ENCODE assay signal across 2 cellular contexts in the genomic region with DNA sequence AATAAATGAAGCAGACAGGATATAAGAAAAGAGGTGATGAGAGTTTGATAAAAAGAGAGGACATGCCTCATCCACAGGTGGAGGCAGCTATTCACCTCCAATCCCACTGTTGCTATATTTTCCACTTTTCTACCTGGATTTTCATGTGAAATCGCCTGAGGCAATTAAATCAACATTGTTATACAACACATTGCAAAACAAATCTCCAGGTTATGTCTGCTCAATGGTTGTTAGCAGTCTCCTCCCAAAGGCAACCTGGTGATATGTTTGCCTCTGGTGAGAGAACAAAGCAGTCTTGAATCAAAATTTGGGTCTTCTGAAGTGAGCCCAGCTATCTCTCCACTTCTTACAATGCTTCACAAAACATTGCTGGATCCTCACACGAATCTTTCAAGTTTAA.
A peak's percentile ranks its signal among the peaks of the same experiment; 100 is the strongest.
TF ChIP-seq lines count a peak whose summit lies in the region.

No MANE protein-coding gene starts in this region.

TF ChIP-seq in liver, 16 proteins besides CTCF, POLR2A, EP300 and RAD21:
- no peak for TF ChIP-seq EGR1 (IDR thresholded peaks at IDR 0.05; ENCODE audit: low read depth in 2 of 2)
- TF ChIP-seq MAX (IDR thresholded peaks at IDR 0.05): no peak
- peak; percentile 54 for TF ChIP-seq YY1 (IDR thresholded peaks at IDR 0.05)
- peak in 1 of 2 donors; percentile 60 for TF ChIP-seq RXRA (IDR thresholded peaks at IDR 0.05)
- TF ChIP-seq HNF4A (conservative IDR thresholded peaks at IDR 0.05): peak in 1 of 2 donors; percentile 29
- TF ChIP-seq HNF4G (IDR thresholded peaks at IDR 0.05): no peak
- TF ChIP-seq FOXA2 (IDR thresholded peaks at IDR 0.05): peak; percentile 39
- TF ChIP-seq, protein P1, sequence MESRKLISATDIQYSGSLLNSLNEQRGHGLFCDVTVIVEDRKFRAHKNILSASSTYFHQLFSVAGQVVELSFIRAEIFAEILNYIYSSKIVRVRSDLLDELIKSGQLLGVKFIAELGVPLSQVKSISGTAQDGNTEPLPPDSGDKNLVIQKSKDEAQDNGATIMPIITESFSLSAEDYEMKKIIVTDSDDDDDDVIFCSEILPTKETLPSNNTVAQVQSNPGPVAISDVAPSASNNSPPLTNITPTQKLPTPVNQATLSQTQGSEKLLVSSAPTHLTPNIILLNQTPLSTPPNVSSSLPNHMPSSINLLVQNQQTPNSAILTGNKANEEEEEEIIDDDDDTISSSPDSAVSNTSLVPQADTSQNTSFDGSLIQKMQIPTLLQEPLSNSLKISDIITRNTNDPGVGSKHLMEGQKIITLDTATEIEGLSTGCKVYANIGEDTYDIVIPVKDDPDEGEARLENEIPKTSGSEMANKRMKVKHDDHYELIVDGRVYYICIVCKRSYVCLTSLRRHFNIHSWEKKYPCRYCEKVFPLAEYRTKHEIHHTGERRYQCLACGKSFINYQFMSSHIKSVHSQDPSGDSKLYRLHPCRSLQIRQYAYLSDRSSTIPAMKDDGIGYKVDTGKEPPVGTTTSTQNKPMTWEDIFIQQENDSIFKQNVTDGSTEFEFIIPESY (IDR thresholded peaks at IDR 0.05): no peak
- TF ChIP-seq SP1 (IDR thresholded peaks at IDR 0.05): no peak
- TF ChIP-seq JUND (IDR thresholded peaks at IDR 0.05): peak in 1 of 2 donors; percentile 33
- no peak for TF ChIP-seq TAF1 (conservative IDR thresholded peaks at IDR 0.05)

TF ChIP-seq in HepG2, 621 proteins besides CTCF, POLR2A, EP300 and RAD21:
- no peak for TF ChIP-seq HIVEP1 (CRISPR knock-in tag; IDR thresholded peaks at IDR 0.05)
- TF ChIP-seq, protein P2, sequence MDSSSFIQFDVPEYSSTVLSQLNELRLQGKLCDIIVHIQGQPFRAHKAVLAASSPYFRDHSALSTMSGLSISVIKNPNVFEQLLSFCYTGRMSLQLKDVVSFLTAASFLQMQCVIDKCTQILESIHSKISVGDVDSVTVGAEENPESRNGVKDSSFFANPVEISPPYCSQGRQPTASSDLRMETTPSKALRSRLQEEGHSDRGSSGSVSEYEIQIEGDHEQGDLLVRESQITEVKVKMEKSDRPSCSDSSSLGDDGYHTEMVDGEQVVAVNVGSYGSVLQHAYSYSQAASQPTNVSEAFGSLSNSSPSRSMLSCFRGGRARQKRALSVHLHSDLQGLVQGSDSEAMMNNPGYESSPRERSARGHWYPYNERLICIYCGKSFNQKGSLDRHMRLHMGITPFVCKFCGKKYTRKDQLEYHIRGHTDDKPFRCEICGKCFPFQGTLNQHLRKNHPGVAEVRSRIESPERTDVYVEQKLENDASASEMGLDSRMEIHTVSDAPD (CRISPR knock-in tag; IDR thresholded peaks at IDR 0.05): no peak
- TF ChIP-seq ZNF530 (CRISPR knock-in tag; IDR thresholded peaks at IDR 0.05; ENCODE audit: low read depth): no peak
- TF ChIP-seq HNF1A (IDR thresholded peaks at IDR 0.05; ENCODE audit: low read depth): no peak
- TF ChIP-seq HNF1A (CRISPR knock-in tag; IDR thresholded peaks at IDR 0.05; ENCODE audit: borderline replicate concordance): no peak
